12 cellular contexts compared by ENCODE assay signal in the genomic region with DNA sequence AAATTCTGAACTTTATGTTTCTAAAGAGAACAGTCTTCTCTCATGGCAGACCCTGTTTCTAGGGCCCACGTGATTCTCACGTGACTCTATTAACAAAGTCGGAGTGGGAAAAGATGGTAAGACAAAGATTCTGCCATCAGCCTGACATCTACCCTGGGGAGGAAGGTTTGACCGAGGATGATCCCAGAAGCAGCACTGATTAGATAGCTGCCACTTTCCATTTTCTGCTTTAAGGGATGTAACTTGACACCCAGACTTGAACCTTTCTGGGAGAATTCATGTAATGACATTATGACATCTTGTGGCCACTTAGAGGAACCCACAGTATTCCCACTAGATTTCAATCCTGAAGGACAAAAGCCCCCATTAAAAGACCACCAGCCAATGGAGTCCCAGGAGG.
DNase-seq lines count a peak whose midpoint lies in the region; ATAC-seq, FAIRE-seq and TF ChIP-seq lines count a peak whose summit lies in the region.
"Had no signal": no experiment of that assay in that cellular context is flagged by ENCODE, and none has a peak within 500 bp of the region (broad histone marks: within the 10 kb centered on the region; RNA-seq: fewer than 3 reads in every experiment).

No MANE protein-coding gene starts in this region.

- H3K4me1 ChIP-seq in A549 = peaks cover 8% of the 10 kb centered on the region

- WGBS in A549 (ENCODE audit: missing lambda C conversion rate) = 2% methylated on average over 4 of the region's 4 CpGs

- TF ChIP-seq POLR2A in A549 (IDR thresholded peaks at IDR 0.05; ENCODE audit: low read length) = no peak

- intact Hi-C loops in natural killer cell (cut with micrococcal nuclease) = no loop called here

- no peaks in the 10 kb centered on the region for H3K9me3 ChIP-seq in A549
- H3K9me3 ChIP-seq: HAP-1 had no signal

- peaks cover 0 to 5% of the 10 kb centered on the region in 2 donors for H3K4me1 Mint-ChIP-seq in natural killer cell

- no peak for FAIRE-seq in A549 (lab: Jason Lieb, UNC)

- H3K27me3 Mint-ChIP-seq in natural killer cell (ENCODE audit: low read depth in 2 of 2) = peaks cover 1 to 2% of the 10 kb centered on the region in 2 donors

- no peak for DNase-seq in A549 (ENCODE audit: low read depth in 1 of 2, low spot score in 1 of 2)
- DNase-seq in SK-N-DZ (ENCODE audit: low spot score) = peak; percentile 63
- DNase-seq in iPS-NIHi11 (ENCODE audit: low spot score) = peak; percentile 44
- DNase-seq in NCI-H1694 (lab: John Stamatoyannopoulos, UW) = no peak
- no peak for DNase-seq in KG1 (lab: John Stamatoyannopoulos, UW)
- no peak for DNase-seq in natural killer cell
- DNase-seq: GDM1; stimulated activated CD4-positive, alpha-beta T cell treated with anti-CD3 and anti-CD28 coated beads, Interleukin-2, amount 100 ng/mL, for 48 hours; T1000 had no signal

- no peak overlapping the region for H3K27ac ChIP-seq in A549

- no peak overlapping the region for H3K27ac Mint-ChIP-seq in natural killer cell

- ATAC-seq in A549 = no peak
- ATAC-seq in HG03135 (IDR thresholded peaks at IDR 0.05; ENCODE audit: unreplicated experiment) = no peak
- ATAC-seq in natural killer cell = no peak

- no peaks in the 10 kb centered on the region for H3K36me3 Mint-ChIP-seq in natural killer cell

- CTCF ChIA-PET in A549 (lab: Yijun Ruan, JAX) = interaction anchor here (0.7 kb wide), 1 partner anchor 343 kb away, joined by 3 read pairs; no protein-coding TSS in a partner anchor

- TF ChIP-seq CTCF in A549 (IDR thresholded peaks at IDR 0.05) = peak; percentile 13; the same call in 1 of the 3 replicates
- peak; percentile 26; the same call in 1 of the 2 replicates for TF ChIP-seq CTCF in GM12875 (IDR thresholded peaks at IDR 0.05; ENCODE audit: borderline replicate concordance, insufficient read depth, low read depth, low read length)
- TF ChIP-seq CTCF in natural killer cell (IDR thresholded peaks at IDR 0.05) = no peak

- no peak overlapping the region for H3K4me2 ChIP-seq in A549

- TF ChIP-seq EP300 in A549 (IDR thresholded peaks at IDR 0.05) = no peak

- POLR2A ChIA-PET in A549 (lab: Yijun Ruan, JAX) = no interaction called here

- peak; percentile 12 to 29; a peak in 2 of 5 replicates for TF ChIP-seq RAD21 in A549 (conservative IDR thresholded peaks at IDR 0.05 in 1 of 2, IDR thresholded peaks at IDR 0.05 in 1 of 2)

- no peak overlapping the region for H3K4me3 Mint-ChIP-seq in natural killer cell

- H3K9me3 Mint-ChIP-seq in natural killer cell = no peaks in the 10 kb centered on the region

- no peak overlapping the region for H3K4me3 ChIP-seq in A549
- H3K4me3 ChIP-seq in GM12875 (ENCODE audit: low read depth, low read length) = no peak overlapping the region
- H3K4me3 ChIP-seq: HAP-1 had no signal

TF ChIP-seq in A549, 52 proteins besides CTCF, POLR2A, EP300 and RAD21:
- peak; percentile 56 for TF ChIP-seq USF2 (IDR thresholded peaks at IDR 0.05)
- TF ChIP-seq POLR2AphosphoS2 (conservative IDR thresholded peaks at IDR 0.05; ENCODE audit: low read length) = no peak

Comparison
In these comparisons a context has a peak if more than half of its experiments do, and no peak if none do; other contexts are left out.
1. DNase-seq: peak in SK-N-DZ (single experiment) and iPS-NIHi11 (single experiment); none in A549 (0 of 2), NCI-H1694 (single experiment), KG1 (single experiment) and natural killer cell (single experiment).